Comparison of ENCODE assay signal across 16 cellular contexts in genomic region chr5:111730659-111731382, GRCh38. TPM values are rescaled to one million over a fixed set of nuclear protein-coding genes. Genes with fewer than 3 reads are reported as not detected.
DNase-seq lines count a peak whose midpoint lies in the region; ATAC-seq, FAIRE-seq and TF ChIP-seq lines count a peak whose summit lies in the region.
"Had no signal": no experiment of that assay in that cellular context is flagged by ENCODE, and none has a peak within 500 bp of the region (broad histone marks: within the 10 kb centered on the region; RNA-seq: fewer than 3 reads in every experiment).

No MANE protein-coding gene starts in this region.

- peak overlapping the region; percentile 58 for H3K27ac ChIP-seq in cardiac muscle cell
- H3K27ac ChIP-seq in right cardiac atrium (ENCODE audit: low read length) = no peak overlapping the region
- no peak overlapping the region for H3K27ac ChIP-seq in upper lobe of right lung
- H3K27ac ChIP-seq: adrenal gland, RWPE1 had no signal

- H3K4me3 ChIP-seq in cardiac muscle cell (no peak overlapping the region), right cardiac atrium (ENCODE audit: low read length) (no peak overlapping the region), bronchial epithelial cell (ENCODE audit: low read depth, low read length) (no peak overlapping the region), upper lobe of right lung (no peak overlapping the region)
- H3K4me3 ChIP-seq: adrenal gland, K562 had no signal

- H3K4me1 ChIP-seq in cardiac muscle cell (ENCODE audit: low read depth) (peaks cover 43% of the 10 kb centered on the region), right cardiac atrium (ENCODE audit: control insufficient read depth, insufficient read depth, low read length) (peaks cover 3% of the 10 kb centered on the region), upper lobe of right lung (no peaks in the 10 kb centered on the region)

- intact Hi-C loops in right cardiac atrium (cut with DNase I) (no loop called here), upper lobe of right lung (cut with DNase I) (no loop called here)

- FAIRE-seq in bronchial epithelial cell (lab: Jason Lieb, UNC) = peak; percentile 47
- FAIRE-seq: H1, K562 had no signal

- H3K27me3 ChIP-seq in cardiac muscle cell = no peaks in the 10 kb centered on the region
- H3K27me3 ChIP-seq in right cardiac atrium (ENCODE audit: control insufficient read depth, insufficient read depth) = no peaks in the 10 kb centered on the region
- H3K27me3 ChIP-seq in bronchial epithelial cell (ENCODE audit: control insufficient read depth, insufficient read depth, low read length) = no peaks in the 10 kb centered on the region
- H3K27me3 ChIP-seq in upper lobe of right lung = no peaks in the 10 kb centered on the region
- H3K27me3 ChIP-seq: adrenal gland had no signal

- DNase-seq in cardiac muscle cell (ENCODE audit: low read depth in 1 of 2, low spot score in 1 of 2) = no peak
- DNase-seq in right cardiac atrium = no peak
- DNase-seq in HuH-7 (ENCODE audit: low spot score) = peak; percentile 15
- DNase-seq in bronchial epithelial cell (ENCODE audit: low read depth) = no peak
- no peak for DNase-seq in upper lobe of right lung
- DNase-seq in glomerular visceral epithelial cell (ENCODE audit: extremely low spot score) = no peak
- no peak for DNase-seq in activated effector memory CD4-positive, alpha-beta T cell treated with Interleukin-2 at 50 U/mL for 16 hours
- DNase-seq: adrenal gland, DMS 273 treated with DMSO at 0.1 percent for 48 hours, NCI-H1105, NCI-H446 had no signal

- 80% methylated on average over 8 of the region's 8 CpGs for WGBS in right cardiac atrium

- no peak for ATAC-seq in right cardiac atrium
- peak; percentile 83 for ATAC-seq in upper lobe of right lung
- ATAC-seq in HG02623 (IDR thresholded peaks at IDR 0.05; ENCODE audit: unreplicated experiment) = no peak
- ATAC-seq: stimulated activated memory B cell treated with anti-CD40 and anti-IgM and Interleukin-4, amounts not matched to agents 10 μg/mL and 1 μg/mL and 100 μg/mL, for 72 hours had no signal

- TF ChIP-seq CTCF in cardiac muscle cell (IDR thresholded peaks at IDR 0.05; ENCODE audit: low read depth, low read length) (no peak), bronchial epithelial cell (IDR thresholded peaks at IDR 0.05; ENCODE audit: insufficient read depth, low read length, severe bottlenecking) (no peak), upper lobe of right lung (IDR thresholded peaks at IDR 0.05) (no peak)

- H3K36me3 ChIP-seq in cardiac muscle cell (peaks cover 46% of the 10 kb centered on the region), bronchial epithelial cell (ENCODE audit: control insufficient read depth, insufficient read depth, low read length) (no peaks in the 10 kb centered on the region), upper lobe of right lung (no peaks in the 10 kb centered on the region)

- no peaks in the 10 kb centered on the region for H3K9me3 ChIP-seq in cardiac muscle cell (ENCODE audit: low read depth)
- H3K9me3 ChIP-seq in right cardiac atrium (ENCODE audit: control insufficient read depth, low read length) = no peaks in the 10 kb centered on the region
- H3K9me3 ChIP-seq in upper lobe of right lung = no peaks in the 10 kb centered on the region
- H3K9me3 ChIP-seq: adrenal gland had no signal

RNA-seq across cellular contexts. Expression of gene NREP, which starts 26.2 kb away (rescaled TPM):
- total RNA-seq in cardiac muscle cell = 613 and 681 TPM in 2 replicates
- polyA plus RNA-seq in cardiac muscle cell = 981 and 1,191 TPM in 2 replicates
- total RNA-seq in right cardiac atrium = 10 to 100 TPM; 14.9 to 35.8 (median 32.4) TPM
- polyA plus RNA-seq in right cardiac atrium = 26.3 TPM
- total RNA-seq in bronchial epithelial cell = 2.3 and 5.0 TPM in 2 replicates
- total RNA-seq in upper lobe of right lung = 19.3 TPM

Comparison
In these comparisons a context has a peak if more than half of its experiments do, and no peak if none do; other contexts are left out.
1. RNA of gene NREP, which starts 26.2 kb away (total RNA-seq): 613 to 681 TPM in cardiac muscle cell; 14.9 to 35.8 TPM in right cardiac atrium, 19.3 TPM in upper lobe of right lung (single experiment) and 2.3 to 5.0 TPM in bronchial epithelial cell; every median in the first group is over 10 times any median in the second.